In genomic region chr1:31065310-31066217, GRCh38 we compare ENCODE assay signal across 8 cellular contexts. TPM values are rescaled to one million over a fixed set of nuclear protein-coding genes. Genes with fewer than 3 reads are reported as not detected.
DNase-seq lines count a peak whose midpoint lies in the region; ATAC-seq and TF ChIP-seq lines count a peak whose summit lies in the region.

PUM1 (minus strand) TSS chr1:31065717; CDS start chr1:31059566, 6,151 bp downstream.

- peak; percentile 99 for DNase-seq in Daoy (ENCODE audit: low read depth)
- peak; percentile 100 for DNase-seq in GM23338 (ENCODE audit: low spot score)
- DNase-seq in LHCN-M2 (ENCODE audit: low read depth) = peak; percentile 94
- DNase-seq in RPMI8226 = peak; percentile 100
- peak; percentile 95 for DNase-seq in fibroblast of mammary gland (ENCODE audit: low read depth)
- DNase-seq in natural killer cell = peak; percentile 97
- peak; percentile 98 for DNase-seq in stimulated activated naive CD4-positive, alpha-beta T cell treated with Interleukin-2 at 50 U/mL for 16 hours (lab: John Stamatoyannopoulos, UW)

- H3K27me3 Mint-ChIP-seq in GM23338 (ENCODE audit: insufficient read depth, low read depth, poor library complexity) (peaks cover 9% of the 10 kb centered on the region), natural killer cell (ENCODE audit: low read depth in 2 of 2) (no peaks in the 10 kb centered on the region)
- H3K27me3 Mint-ChIP-seq in activated T-helper 17 cell treated with anti-CD3 and anti-CD28 coated beads, Interleukin-2, amount 50 U/mL, for 72 hours = no peaks in the 10 kb centered on the region

- H3K79me2 ChIP-seq in GM23338 (replicated peaks; ENCODE audit: insufficient read depth) = peaks cover 48% of the 10 kb centered on the region

- H3K4me2 ChIP-seq in GM23338 = peak within 1 kb of the TSS; percentile 77

- peak within 1 kb of the TSS; percentile 97 for H2AFZ ChIP-seq in GM23338

- peaks cover 29% of the 10 kb centered on the region for H4K20me1 ChIP-seq in GM23338 (replicated peaks; ENCODE audit: insufficient read depth)

- 0 out of 2 replicates have a peak, but pooled peaks cover 3% of the 10 kb centered on the region for H3F3A ChIP-seq in GM23338 (replicated peaks; ENCODE audit: low read depth)

- ATAC-seq in GM23338 (peak; percentile 93), natural killer cell (peak; percentile 93 to 99 (median 96))
- peak; percentile 97 for ATAC-seq in activated T-helper 17 cell treated with anti-CD3 and anti-CD28 coated beads, Interleukin-2, amount 50 U/mL, for 72 hours (replicated peaks)

- H3K4me3 Mint-ChIP-seq in GM23338 (peak within 1 kb of the TSS; percentile 97), natural killer cell (peak within 1 kb of the TSS; percentile 95)
- peak within 1 kb of the TSS; percentile 96 for H3K4me3 Mint-ChIP-seq in activated T-helper 17 cell treated with anti-CD3 and anti-CD28 coated beads, Interleukin-2, amount 50 U/mL, for 72 hours

- peaks cover 17% of the 10 kb centered on the region for H3K4me1 ChIP-seq in GM23338 (ENCODE audit: insufficient read depth)

- TF ChIP-seq CTCF in GM23338 (conservative IDR thresholded peaks at IDR 0.05; ENCODE audit: low read depth in 2 of 2) (no peak), fibroblast of mammary gland (conservative IDR thresholded peaks at IDR 0.05; ENCODE audit: control insufficient read depth, insufficient read depth, low read depth, low read length) (no peak), natural killer cell (IDR thresholded peaks at IDR 0.05) (no peak)

- no peaks in the 10 kb centered on the region for H3K9me2 ChIP-seq in GM23338 (ENCODE audit: insufficient read depth)

- H3K9me3 Mint-ChIP-seq in GM23338 (no peaks in the 10 kb centered on the region), natural killer cell (no peaks in the 10 kb centered on the region)
- no peaks in the 10 kb centered on the region for H3K9me3 Mint-ChIP-seq in activated T-helper 17 cell treated with anti-CD3 and anti-CD28 coated beads, Interleukin-2, amount 50 U/mL, for 72 hours

- no peaks in the 10 kb centered on the region for H3K36me3 ChIP-seq in GM23338 (ENCODE audit: insufficient read depth)

- intact Hi-C loops in natural killer cell (cut with micrococcal nuclease) = loop anchor here (5.0 to 10.0 kb wide), 3 partner anchors 51 to 232 kb away; partner anchors contain the start of genes SNRNP40 and ZCCHC17

- H3K36me3 Mint-ChIP-seq in GM23338 (ENCODE audit: low read depth) (peaks cover 15% of the 10 kb centered on the region), natural killer cell (no peaks in the 10 kb centered on the region)
- H3K36me3 Mint-ChIP-seq in activated T-helper 17 cell treated with anti-CD3 and anti-CD28 coated beads, Interleukin-2, amount 50 U/mL, for 72 hours (ENCODE audit: low read depth) = peaks cover 51% of the 10 kb centered on the region

- H3K4me3 ChIP-seq in GM23338 (peak within 1 kb of the TSS; percentile 96), fibroblast of mammary gland (ENCODE audit: control insufficient read depth, low read depth, low read length) (peak within 1 kb of the TSS; percentile 99)

- H3K27ac ChIP-seq in GM23338 (ENCODE audit: low read depth) = peak within 1 kb of the TSS; percentile 100

- H3K27me3 ChIP-seq in GM23338 (ENCODE audit: insufficient read depth) = no peaks in the 10 kb centered on the region

- H3K4me1 Mint-ChIP-seq in GM23338 = peaks cover 15% of the 10 kb centered on the region
- H3K4me1 Mint-ChIP-seq in activated T-helper 17 cell treated with anti-CD3 and anti-CD28 coated beads, Interleukin-2, amount 50 U/mL, for 72 hours = peaks cover 5% of the 10 kb centered on the region
- H3K4me1 Mint-ChIP-seq in natural killer cell = peaks cover 45 to 47% of the 10 kb centered on the region in 2 donors

- peak within 1 kb of the TSS; percentile 100 for H3K27ac Mint-ChIP-seq in GM23338
- peak within 1 kb of the TSS; percentile 98 for H3K27ac Mint-ChIP-seq in activated T-helper 17 cell treated with anti-CD3 and anti-CD28 coated beads, Interleukin-2, amount 50 U/mL, for 72 hours
- H3K27ac Mint-ChIP-seq in natural killer cell = peak within 1 kb of the TSS; percentile 96 to 98

TF ChIP-seq in GM23338, 12 proteins besides CTCF, POLR2A, EP300 and RAD21 (continues in another document):
- TF ChIP-seq ZNF331 (CRISPR knock-in tag; IDR thresholded peaks at IDR 0.05; ENCODE audit: low read depth) (no peak), REST (IDR thresholded peaks at IDR 0.05; ENCODE audit: unreplicated experiment) (no peak)

RNA-seq across cellular contexts. Expression of gene PUM1, which starts in this region (rescaled TPM):
- 38.5 and 61.3 TPM in 2 replicates for total RNA-seq in Daoy (2014; rRNA removed; shearing (Covaris generic))
- 117 and 121 TPM in 2 replicates for total RNA-seq in GM23338 (2014; rRNA removed; shearing (Covaris generic))
- polyA plus RNA-seq in GM23338 (2016; fragmentation: Nextera tagmentation; extraction: Ambion mirVana) = 44.4 and 49.5 TPM in 2 replicates
- 40.8 and 50.3 TPM in 2 replicates for total RNA-seq in LHCN-M2 (2014; rRNA removed)
- 30.3 TPM for polyA plus RNA-seq in LHCN-M2 (2012)
- 100 to 1,000 TPM; 109 to 114 TPM for total RNA-seq in activated T-helper 17 cell treated with anti-CD3 and anti-CD28 coated beads, Interleukin-2, amount 50 U/mL, for 72 hours
- 100 to 1,000 TPM; 193 to 209 (median 202) TPM for total RNA-seq in natural killer cell

Comparison
In these comparisons a context has a peak if more than half of its experiments do, and no peak if none do; other contexts are left out.
1. Peak in every context shown above with its lines: DNase-seq, ATAC-seq, H3K4me3 ChIP-seq and H3K27ac ChIP-seq.